Comparison of ENCODE assay signal across 13 cellular contexts in the genomic region with DNA sequence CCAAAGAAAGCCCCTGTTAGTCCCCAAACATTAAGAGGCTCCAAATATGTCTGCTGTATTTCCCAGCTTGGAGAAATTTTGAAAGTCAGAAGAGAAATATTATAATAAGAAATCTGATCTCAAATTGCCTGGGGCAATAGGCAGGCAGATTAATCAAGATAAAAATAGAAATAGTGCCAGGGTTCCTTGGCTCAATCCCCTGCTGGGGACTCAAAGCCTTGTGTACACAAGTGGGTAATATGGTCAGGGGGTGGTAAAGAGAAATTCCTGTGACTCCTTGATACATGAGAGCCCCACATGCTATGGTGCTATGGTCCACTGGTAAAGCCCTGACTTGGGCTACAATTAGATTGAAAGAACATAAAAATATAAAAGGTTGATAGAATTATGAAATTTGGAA.
"Had no signal": no experiment of that assay in that cellular context is flagged by ENCODE, and none has a peak within 500 bp of the region (broad histone marks: within the 10 kb centered on the region; RNA-seq: fewer than 3 reads in every experiment).

No MANE protein-coding gene starts in this region.

- H3K9me3 ChIP-seq: esophagus squamous epithelium, suprapubic skin had no signal

- H3K36me3 Mint-ChIP-seq: activated naive CD8-positive, alpha-beta T cell; naive B cell; type B pancreatic cell had no signal

- H3K4me3 ChIP-seq: esophagus squamous epithelium, lung, suprapubic skin had no signal

- H3K36me3 ChIP-seq: esophagus squamous epithelium, suprapubic skin had no signal

- DNase-seq: activated effector memory CD4-positive, alpha-beta T cell treated with anti-CD3 and anti-CD28 coated beads, Interleukin-2, amount 50 U/mL, for 16 hours; activated T-cell treated with anti-CD3 and anti-CD28 coated beads, Interleukin-2, amount 50 U/mL, for 1 hour; anterior cingulate cortex; esophagus squamous epithelium; left cardiac atrium; naive B cell; stimulated activated CD4-positive, alpha-beta T cell treated with anti-CD3 and anti-CD28 coated beads, Interleukin-2, amount 100 ng/mL, for 48 hours; stimulated activated naive CD4-positive, alpha-beta T cell treated with Interleukin-2 at 50 U/mL for 16 hours had no signal

- H3K79me2 ChIP-seq: parathyroid adenoma had no signal

- H3K27ac ChIP-seq: esophagus squamous epithelium, parathyroid adenoma, suprapubic skin had no signal

- H2AFZ ChIP-seq: parathyroid adenoma had no signal

- H3K27me3 Mint-ChIP-seq: activated naive CD8-positive, alpha-beta T cell; type B pancreatic cell had no signal

- H3K9me3 Mint-ChIP-seq: naive B cell, type B pancreatic cell had no signal

- H3K27ac Mint-ChIP-seq: activated naive CD8-positive, alpha-beta T cell; naive B cell; type B pancreatic cell had no signal

- H3K4me3 Mint-ChIP-seq: activated naive CD8-positive, alpha-beta T cell; naive B cell; type B pancreatic cell had no signal

- H3K4me1 ChIP-seq: esophagus squamous epithelium, suprapubic skin had no signal

- H3K27me3 ChIP-seq: esophagus squamous epithelium, suprapubic skin had no signal
